ENCODE assay signal across 30 cellular contexts in the genomic region with DNA sequence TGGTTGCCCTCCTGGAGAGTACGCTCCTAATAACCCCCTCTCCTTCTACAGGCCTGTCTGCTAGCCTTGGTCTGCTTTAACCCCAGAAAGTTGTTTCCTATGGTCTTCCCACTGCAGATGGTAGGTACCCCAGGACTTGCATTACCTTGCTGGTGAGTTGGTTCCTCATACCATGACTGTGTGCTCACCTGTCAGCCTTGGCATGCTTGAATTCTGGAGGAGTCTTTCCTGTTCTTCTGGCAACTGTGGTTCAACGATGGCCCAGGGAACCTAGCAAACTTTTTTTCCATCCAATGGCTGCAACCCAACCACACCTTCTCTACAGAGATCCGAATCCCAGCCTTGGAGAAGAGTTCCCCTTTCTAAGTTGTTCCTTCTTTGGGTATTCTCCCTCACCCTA.
"Had no signal": no experiment of that assay in that cellular context is flagged by ENCODE, and none has a peak within 500 bp of the region (broad histone marks: within the 10 kb centered on the region; RNA-seq: fewer than 3 reads in every experiment).

No MANE protein-coding gene starts in this region.

- DNase-seq: naive thymus-derived CD8-positive, alpha-beta T cell; nephron progenitor cell; nucleus accumbens; pancreas; psoas muscle; right lobe of liver; sigmoid colon; spleen; stimulated activated CD4-positive, alpha-beta T cell treated with anti-CD3 and anti-CD28 coated beads, Interleukin-12 subunit alpha, Interleukin-12 subunit beta, amount 100 ng/mL, for 4 hours; stimulated activated CD4-positive, alpha-beta T cell treated with anti-CD3 and anti-CD28 coated beads, Interleukin-1b, Interleukin-23, amount 100 ng/mL, for 48 hours; stimulated activated CD4-positive, alpha-beta T cell treated with anti-CD3 and anti-CD28 coated beads, Interleukin-4, amount 100 ng/mL, for 1 hour; stimulated activated CD4-positive, alpha-beta T cell treated with anti-CD3 and anti-CD28 coated beads, Interleukin-4, amount 100 ng/mL, for 4 hours; stimulated activated CD8-positive, alpha-beta memory T cell treated with anti-CD3 and anti-CD28 coated beads, Interleukin-4, amount 100 ng/mL, for 48 hours; stimulated activated naive CD4-positive, alpha-beta T cell; stimulated activated naive CD8-positive, alpha-beta T cell treated with anti-CD3 and anti-CD28 coated beads, Interleukin-15, amount 100 ng/mL, for 72 hours; stimulated activated naive CD8-positive, alpha-beta T cell treated with anti-CD3 and anti-CD28 coated beads, Interleukin-15, Interleukin-2, amounts not matched to agents 100 U/mL and 50 U/mL, for 24 hours; substantia nigra; testis; tibial artery; transverse colon; upper lobe of right lung; uterus had no signal

- H3K4me1 ChIP-seq: pancreas, psoas muscle, right lobe of liver, sigmoid colon, suprapubic skin, testis, tibial artery, transverse colon, upper lobe of right lung, uterus had no signal

- H3K4me1 Mint-ChIP-seq: nephron progenitor cell; neural crest cell; stimulated activated memory B cell treated with anti-CD40 and anti-IgM and Interleukin-4, amounts not matched to agents 10 μg/mL and 1 μg/mL and 100 μg/mL, for 72 hours had no signal

- H3K9me3 ChIP-seq: neutrophil, pancreas, psoas muscle, right lobe of liver, sigmoid colon, spleen, suprapubic skin, testis, tibial artery, transverse colon, upper lobe of right lung, uterus had no signal

- ATAC-seq: naive thymus-derived CD8-positive, alpha-beta T cell; natural killer cell treated with Interleukin-12 subunit alpha and Interleukin-12 subunit beta and Interleukin-15 and Interleukin-18, amount 100 ng/mL, for 72 hours; pancreas; psoas muscle; right cardiac atrium; right lobe of liver; stimulated activated memory B cell treated with anti-CD40 and anti-IgM and Interleukin-4, amounts not matched to agents 10 μg/mL and 1 μg/mL and 100 μg/mL, for 72 hours; stimulated activated naive CD8-positive, alpha-beta T cell treated with anti-CD3 and anti-CD28 coated beads, Interleukin-15, amount 100 ng/mL, for 72 hours; stimulated activated naive CD8-positive, alpha-beta T cell treated with anti-CD3 and anti-CD28 coated beads, Interleukin-15, Interleukin-2, amounts not matched to agents 100 U/mL and 50 U/mL, for 24 hours; upper lobe of right lung had no signal

- H3K27ac ChIP-seq: neutrophil, pancreas, psoas muscle, right lobe of liver, sigmoid colon, spleen, suprapubic skin, testis, tibial artery, transverse colon, upper lobe of right lung, uterus had no signal

- H3K4me3 ChIP-seq: pancreas, psoas muscle, right lobe of liver, sigmoid colon, smooth muscle cell, spleen, suprapubic skin, testis, tibial artery, transverse colon, upper lobe of right lung, uterus had no signal

- H3K4me3 Mint-ChIP-seq: naive thymus-derived CD8-positive, alpha-beta T cell; natural killer cell treated with Interleukin-12 subunit alpha and Interleukin-12 subunit beta and Interleukin-15 and Interleukin-18, amount 100 ng/mL, for 72 hours; nephron progenitor cell; neural crest cell; stimulated activated memory B cell treated with anti-CD40 and anti-IgM and Interleukin-4, amounts not matched to agents 10 μg/mL and 1 μg/mL and 100 μg/mL, for 72 hours; stimulated activated naive CD8-positive, alpha-beta T cell treated with anti-CD3 and anti-CD28 coated beads, Interleukin-15, amount 100 ng/mL, for 72 hours; type B pancreatic cell had no signal

- H3K27me3 ChIP-seq: neutrophil, pancreas, right lobe of liver, sigmoid colon, spleen, suprapubic skin, testis, tibial artery, transverse colon, upper lobe of right lung, uterus had no signal

- H3K27ac Mint-ChIP-seq: natural killer cell treated with Interleukin-12 subunit alpha and Interleukin-12 subunit beta and Interleukin-15 and Interleukin-18, amount 100 ng/mL, for 72 hours; nephron progenitor cell; stimulated activated memory B cell treated with anti-CD40 and anti-IgM and Interleukin-4, amounts not matched to agents 10 μg/mL and 1 μg/mL and 100 μg/mL, for 72 hours; type B pancreatic cell had no signal

- H3K36me3 ChIP-seq: neutrophil, uterus had no signal

- FAIRE-seq: pancreas had no signal

- H3K9me3 Mint-ChIP-seq: naive thymus-derived CD8-positive, alpha-beta T cell; natural killer cell treated with Interleukin-12 subunit alpha and Interleukin-12 subunit beta and Interleukin-15 and Interleukin-18, amount 100 ng/mL, for 72 hours; nephron progenitor cell; neural crest cell; stimulated activated naive CD8-positive, alpha-beta T cell treated with anti-CD3 and anti-CD28 coated beads, Interleukin-15, amount 100 ng/mL, for 72 hours; type B pancreatic cell had no signal

- H3K27me3 Mint-ChIP-seq: naive thymus-derived CD8-positive, alpha-beta T cell; natural killer cell treated with Interleukin-12 subunit alpha and Interleukin-12 subunit beta and Interleukin-15 and Interleukin-18, amount 100 ng/mL, for 72 hours; stimulated activated memory B cell treated with anti-CD40 and anti-IgM and Interleukin-4, amounts not matched to agents 10 μg/mL and 1 μg/mL and 100 μg/mL, for 72 hours; stimulated activated naive CD8-positive, alpha-beta T cell treated with anti-CD3 and anti-CD28 coated beads, Interleukin-15, amount 100 ng/mL, for 72 hours; type B pancreatic cell had no signal

- H3K4me2 ChIP-seq: smooth muscle cell had no signal
